9 cellular contexts compared by ENCODE assay signal in genomic region chr22:22935546-22936157, GRCh38. TPM values are rescaled to one million over a fixed set of nuclear protein-coding genes. Genes with fewer than 3 reads are reported as not detected.
DNase-seq lines count a peak whose midpoint lies in the region; ATAC-seq and FAIRE-seq lines count a peak whose summit lies in the region.
"Had no signal": no experiment of that assay in that cellular context is flagged by ENCODE, and none has a peak within 500 bp of the region (broad histone marks: within the 10 kb centered on the region; RNA-seq: fewer than 3 reads in every experiment).

No MANE protein-coding gene starts in this region.

- peaks cover 5% of the 10 kb centered on the region for H3K4me1 Mint-ChIP-seq in activated CD4-positive, alpha-beta memory T cell treated with anti-CD3 and anti-CD28 coated beads for 36 hours (ENCODE audit: low read depth)
- H3K4me1 Mint-ChIP-seq in activated CD4-positive, alpha-beta memory T cell treated with anti-CD3 and anti-CD28 coated beads, Interleukin-2, amount 10 ng/mL, durations not matched to agents 7 days and 5 days, result peaks cover 24% of the 10 kb centered on the region
- H3K4me1 Mint-ChIP-seq in stimulated activated memory B cell treated with anti-CD40 and anti-IgM and Interleukin-4, amounts not matched to agents 10 μg/mL and 1 μg/mL and 100 μg/mL, for 72 hours, result peaks cover 96% of the 10 kb centered on the region
- peaks cover 21% of the 10 kb centered on the region for H3K4me1 Mint-ChIP-seq in activated T-helper 1 cell treated with anti-CD3 and anti-CD28 coated beads, Interleukin-12 subunit alpha, Interleukin-12 subunit beta, Interleukin-2, Interleukin-4 antibody, amounts not matched to agents 30 ng/mL and 10 ng/mL and 1 ng/mL, durations not matched to agents 14 hours and 24 hours and 36 hours (ENCODE audit: low read depth)

- DNase-seq in activated CD4-positive, alpha-beta memory T cell treated with anti-CD3 and anti-CD28 coated beads for 36 hours, result peak; percentile 45
- no peak for DNase-seq in activated CD4-positive, alpha-beta memory T cell treated with anti-CD3 and anti-CD28 coated beads, Interleukin-2, amount 10 ng/mL, durations not matched to agents 7 days and 5 days
- DNase-seq in NOMO-1 treated with DMSO at 0.1 percent for 48 hours (lab: John Stamatoyannopoulos, UW; ENCODE audit: unreplicated experiment), result peak; percentile 85
- DNase-seq in activated gamma-delta T cell treated with Interleukin-2 at 50 U/mL for 16 hours, result no peak
- DNase-seq in activated T-helper 1 cell treated with anti-CD3 and anti-CD28 coated beads, Interleukin-12 subunit alpha, Interleukin-12 subunit beta, Interleukin-2, Interleukin-4 antibody, amounts not matched to agents 30 ng/mL and 10 ng/mL and 1 ng/mL, durations not matched to agents 14 hours and 24 hours and 36 hours (ENCODE audit: low spot score), result no peak
- DNase-seq in HTR-8/SVneo (ENCODE audit: insufficient read length, low spot score), result no peak

- CTCF ChIA-PET in activated CD4-positive, alpha-beta memory T cell treated with anti-CD3 and anti-CD28 coated beads for 36 hours (lab: Charles Lee), result interaction anchor here (0.8 to 1.4 kb wide), 8 partner anchors 51 to 513 kb away, joined by 3 to 4 read pairs (median 3); no protein-coding TSS in a partner anchor
- CTCF ChIA-PET in activated CD4-positive, alpha-beta memory T cell treated with anti-CD3 and anti-CD28 coated beads, Interleukin-2, amount 10 ng/mL, durations not matched to agents 7 days and 5 days (lab: Charles Lee), result interaction anchor here (1.0 to 1.6 kb wide), 2 partner anchors 16 to 51 kb away, joined by 3 to 5 read pairs; no protein-coding TSS in a partner anchor

- no peaks in the 10 kb centered on the region for H3K36me3 Mint-ChIP-seq in activated CD4-positive, alpha-beta memory T cell treated with anti-CD3 and anti-CD28 coated beads for 36 hours
- no peaks in the 10 kb centered on the region for H3K36me3 Mint-ChIP-seq in activated CD4-positive, alpha-beta memory T cell treated with anti-CD3 and anti-CD28 coated beads, Interleukin-2, amount 10 ng/mL, durations not matched to agents 7 days and 5 days (ENCODE audit: low read depth)
- H3K36me3 Mint-ChIP-seq in stimulated activated memory B cell treated with anti-CD40 and anti-IgM and Interleukin-4, amounts not matched to agents 10 μg/mL and 1 μg/mL and 100 μg/mL, for 72 hours, result no peaks in the 10 kb centered on the region
- no peaks in the 10 kb centered on the region for H3K36me3 Mint-ChIP-seq in activated T-helper 1 cell treated with anti-CD3 and anti-CD28 coated beads, Interleukin-12 subunit alpha, Interleukin-12 subunit beta, Interleukin-2, Interleukin-4 antibody, amounts not matched to agents 30 ng/mL and 10 ng/mL and 1 ng/mL, durations not matched to agents 14 hours and 24 hours and 36 hours (ENCODE audit: low read depth)

- H3K4me3 Mint-ChIP-seq in activated CD4-positive, alpha-beta memory T cell treated with anti-CD3 and anti-CD28 coated beads for 36 hours, result no peak overlapping the region
- H3K4me3 Mint-ChIP-seq in activated CD4-positive, alpha-beta memory T cell treated with anti-CD3 and anti-CD28 coated beads, Interleukin-2, amount 10 ng/mL, durations not matched to agents 7 days and 5 days, result no peak overlapping the region
- H3K4me3 Mint-ChIP-seq in stimulated activated memory B cell treated with anti-CD40 and anti-IgM and Interleukin-4, amounts not matched to agents 10 μg/mL and 1 μg/mL and 100 μg/mL, for 72 hours, result peak overlapping the region; percentile 37
- H3K4me3 Mint-ChIP-seq in activated T-helper 1 cell treated with anti-CD3 and anti-CD28 coated beads, Interleukin-12 subunit alpha, Interleukin-12 subunit beta, Interleukin-2, Interleukin-4 antibody, amounts not matched to agents 30 ng/mL and 10 ng/mL and 1 ng/mL, durations not matched to agents 14 hours and 24 hours and 36 hours, result no peak overlapping the region

- peaks cover 1% of the 10 kb centered on the region for H3K27me3 Mint-ChIP-seq in activated CD4-positive, alpha-beta memory T cell treated with anti-CD3 and anti-CD28 coated beads for 36 hours
- H3K27me3 Mint-ChIP-seq in activated CD4-positive, alpha-beta memory T cell treated with anti-CD3 and anti-CD28 coated beads, Interleukin-2, amount 10 ng/mL, durations not matched to agents 7 days and 5 days, result peaks cover 17% of the 10 kb centered on the region
- peaks cover 5% of the 10 kb centered on the region for H3K27me3 Mint-ChIP-seq in stimulated activated memory B cell treated with anti-CD40 and anti-IgM and Interleukin-4, amounts not matched to agents 10 μg/mL and 1 μg/mL and 100 μg/mL, for 72 hours
- peaks cover 13% of the 10 kb centered on the region for H3K27me3 Mint-ChIP-seq in activated T-helper 1 cell treated with anti-CD3 and anti-CD28 coated beads, Interleukin-12 subunit alpha, Interleukin-12 subunit beta, Interleukin-2, Interleukin-4 antibody, amounts not matched to agents 30 ng/mL and 10 ng/mL and 1 ng/mL, durations not matched to agents 14 hours and 24 hours and 36 hours (ENCODE audit: insufficient read depth)

- intact Hi-C loops in activated CD4-positive, alpha-beta memory T cell treated with anti-CD3 and anti-CD28 coated beads for 36 hours (cut with micrococcal nuclease), result no loop called here
- intact Hi-C loops in activated T-helper 1 cell treated with anti-CD3 and anti-CD28 coated beads, Interleukin-12 subunit alpha, Interleukin-12 subunit beta, Interleukin-2, Interleukin-4 antibody, amounts not matched to agents 30 ng/mL and 10 ng/mL and 1 ng/mL, durations not matched to agents 14 hours and 24 hours and 36 hours (cut with micrococcal nuclease), result loop anchor here (5.0 kb wide), 1 partner anchor 48 kb away; the partner anchor contains the start of gene IGLL5

- H3K27ac Mint-ChIP-seq in activated CD4-positive, alpha-beta memory T cell treated with anti-CD3 and anti-CD28 coated beads for 36 hours, result no peak overlapping the region
- H3K27ac Mint-ChIP-seq in activated CD4-positive, alpha-beta memory T cell treated with anti-CD3 and anti-CD28 coated beads, Interleukin-2, amount 10 ng/mL, durations not matched to agents 7 days and 5 days, result no peak overlapping the region
- peak overlapping the region; percentile 83 for H3K27ac Mint-ChIP-seq in stimulated activated memory B cell treated with anti-CD40 and anti-IgM and Interleukin-4, amounts not matched to agents 10 μg/mL and 1 μg/mL and 100 μg/mL, for 72 hours
- no peak overlapping the region for H3K27ac Mint-ChIP-seq in activated T-helper 1 cell treated with anti-CD3 and anti-CD28 coated beads, Interleukin-12 subunit alpha, Interleukin-12 subunit beta, Interleukin-2, Interleukin-4 antibody, amounts not matched to agents 30 ng/mL and 10 ng/mL and 1 ng/mL, durations not matched to agents 14 hours and 24 hours and 36 hours

- FAIRE-seq in HTR-8/SVneo (lab: Jason Lieb, UNC), result no peak

- H3K9me3 Mint-ChIP-seq in activated CD4-positive, alpha-beta memory T cell treated with anti-CD3 and anti-CD28 coated beads for 36 hours, result no peaks in the 10 kb centered on the region
- no peaks in the 10 kb centered on the region for H3K9me3 Mint-ChIP-seq in activated CD4-positive, alpha-beta memory T cell treated with anti-CD3 and anti-CD28 coated beads, Interleukin-2, amount 10 ng/mL, durations not matched to agents 7 days and 5 days
- H3K9me3 Mint-ChIP-seq in stimulated activated memory B cell treated with anti-CD40 and anti-IgM and Interleukin-4, amounts not matched to agents 10 μg/mL and 1 μg/mL and 100 μg/mL, for 72 hours, result no peaks in the 10 kb centered on the region
- no peaks in the 10 kb centered on the region for H3K9me3 Mint-ChIP-seq in activated T-helper 1 cell treated with anti-CD3 and anti-CD28 coated beads, Interleukin-12 subunit alpha, Interleukin-12 subunit beta, Interleukin-2, Interleukin-4 antibody, amounts not matched to agents 30 ng/mL and 10 ng/mL and 1 ng/mL, durations not matched to agents 14 hours and 24 hours and 36 hours

- POLR2A ChIA-PET in activated CD4-positive, alpha-beta memory T cell treated with anti-CD3 and anti-CD28 coated beads for 36 hours (lab: Charles Lee), result interaction anchor here (1.2 kb wide), 1 partner anchor 12 kb away, joined by 4 read pairs; no protein-coding TSS in a partner anchor
- POLR2A ChIA-PET in activated CD4-positive, alpha-beta memory T cell treated with anti-CD3 and anti-CD28 coated beads, Interleukin-2, amount 10 ng/mL, durations not matched to agents 7 days and 5 days (lab: Charles Lee), result no interaction called here

- peak; percentile 81 for ATAC-seq in HG02642 (IDR thresholded peaks at IDR 0.05; ENCODE audit: poor library complexity, unreplicated experiment)
- peak; percentile 93 for ATAC-seq in stimulated activated memory B cell treated with anti-CD40 and anti-IgM and Interleukin-4, amounts not matched to agents 10 μg/mL and 1 μg/mL and 100 μg/mL, for 72 hours

RNA-seq across cellular contexts. Expression of gene IGLL5, which starts 48.0 kb away (rescaled TPM):
- total RNA-seq in activated CD4-positive, alpha-beta memory T cell treated with anti-CD3 and anti-CD28 coated beads for 36 hours, result not detected
- not detected for total RNA-seq in activated CD4-positive, alpha-beta memory T cell treated with anti-CD3 and anti-CD28 coated beads, Interleukin-2, amount 10 ng/mL, durations not matched to agents 7 days and 5 days
- not detected in 2 replicates for total RNA-seq in activated T-helper 1 cell treated with anti-CD3 and anti-CD28 coated beads, Interleukin-12 subunit alpha, Interleukin-12 subunit beta, Interleukin-2, Interleukin-4 antibody, amounts not matched to agents 30 ng/mL and 10 ng/mL and 1 ng/mL, durations not matched to agents 14 hours and 24 hours and 36 hours
- total RNA-seq: SJSA1 had no signal

Comparison
In these comparisons a context has a peak if more than half of its experiments do, and no peak if none do; other contexts are left out.
1. DNase-seq: peak in activated CD4-positive, alpha-beta memory T cell treated with anti-CD3 and anti-CD28 coated beads for 36 hours (single experiment) and NOMO-1 treated with DMSO at 0.1 percent for 48 hours (single experiment); none in activated CD4-positive, alpha-beta memory T cell treated with anti-CD3 and anti-CD28 coated beads, Interleukin-2, amount 10 ng/mL, durations not matched to agents 7 days and 5 days (single experiment), activated gamma-delta T cell treated with Interleukin-2 at 50 U/mL for 16 hours (single experiment), activated T-helper 1 cell treated with anti-CD3 and anti-CD28 coated beads, Interleukin-12 subunit alpha, Interleukin-12 subunit beta, Interleukin-2, Interleukin-4 antibody, amounts not matched to agents 30 ng/mL and 10 ng/mL and 1 ng/mL, durations not matched to agents 14 hours and 24 hours and 36 hours (single experiment) and HTR-8/SVneo (single experiment).